8 cellular contexts compared by ENCODE assay signal in genomic region chrX:153539171-153539978, GRCh38. TPM values are rescaled to one million over a fixed set of nuclear protein-coding genes. Genes with fewer than 3 reads are reported as not detected.
DNase-seq lines count a peak whose midpoint lies in the region; ATAC-seq lines count a peak whose summit lies in the region.

No MANE protein-coding gene starts in this region.

- H3K27me3 ChIP-seq in MG63, result no peaks in the 10 kb centered on the region
- no peaks in the 10 kb centered on the region for H3K27me3 ChIP-seq in layer of hippocampus (ENCODE audit: control insufficient read depth, insufficient read depth, low read length)

- H3K27ac ChIP-seq in layer of hippocampus (ENCODE audit: low read depth, low read length), result peak overlapping the region; percentile 30

- ATAC-seq in GM21619 (IDR thresholded peaks at IDR 0.05; ENCODE audit: unreplicated experiment), result peak; percentile 71

- no peaks in the 10 kb centered on the region for H3K9me3 ChIP-seq in MG63

- no peak overlapping the region for H3K4me3 ChIP-seq in MG63

- DNase-seq in D341Med (ENCODE audit: low spot score) (peak; percentile 82), MG63 (peak; percentile 51), NCI-H2029 (lab: John Stamatoyannopoulos, UW) (no peak)
- DNase-seq in activated CD4-positive, CD25-positive, alpha-beta regulatory T cell (lab: John Stamatoyannopoulos, UW), result peak; percentile 7 to 30 (median 14)
- DNase-seq in central memory CD4-positive, alpha-beta T cell, result peak; percentile 36
- DNase-seq in stimulated activated CD4-positive, alpha-beta T cell treated with anti-CD3 and anti-CD28 coated beads, Interleukin-4, amount 100 ng/mL, for 24 hours, result peak; percentile 59

- H3K36me3 ChIP-seq in MG63, result no peaks in the 10 kb centered on the region

RNA-seq across cellular contexts. Expression of gene ATP2B3, which starts 21.9 kb away (rescaled TPM):
- 0.13 TPM in 1 of 2 replicates, not detected in the other for total RNA-seq in MG63 (2014; rRNA removed; shearing (Covaris generic); ENCODE audit: low replicate concordance)

RNA-seq across cellular contexts. Expression of gene BGN, which starts 44.6 kb away (rescaled TPM):
- total RNA-seq in MG63 (2014; rRNA removed; shearing (Covaris generic); ENCODE audit: low replicate concordance), result 35.9 and 94.7 TPM in 2 replicates

RNA-seq across cellular contexts. Expression of gene CCNQ, which starts 59.6 kb away (rescaled TPM):
- 47.7 and 73.2 TPM in 2 replicates for total RNA-seq in MG63 (2014; rRNA removed; shearing (Covaris generic); ENCODE audit: low replicate concordance)
